In genomic region chr1:202023033-202023433, GRCh38 we compare ENCODE assay signal across 9 cellular contexts. TPM values are rescaled to one million over a fixed set of nuclear protein-coding genes. Genes with fewer than 3 reads are reported as not detected.
DNase-seq lines count a peak whose midpoint lies in the region; ATAC-seq and TF ChIP-seq lines count a peak whose summit lies in the region.
"Had no signal": no experiment of that assay in that cellular context is flagged by ENCODE, and none has a peak within 500 bp of the region (broad histone marks: within the 10 kb centered on the region; RNA-seq: fewer than 3 reads in every experiment).

No MANE protein-coding gene starts in this region.

- H3K27ac ChIP-seq in esophagus squamous epithelium (peak overlapping the region; percentile 72 to 84 (median 74)), stomach (peak overlapping the region; percentile 70 to 83 (median 80))

- TF ChIP-seq POLR2A in esophagus squamous epithelium (IDR thresholded peaks at IDR 0.05) (no peak), stomach (IDR thresholded peaks at IDR 0.05) (no peak)

- ATAC-seq in GM18868 (IDR thresholded peaks at IDR 0.05; ENCODE audit: unreplicated experiment) (no peak), HG02870 (IDR thresholded peaks at IDR 0.05; ENCODE audit: unreplicated experiment) (no peak), GM21717 (IDR thresholded peaks at IDR 0.05; ENCODE audit: unreplicated experiment) (no peak)

- TF ChIP-seq EP300 in stomach (IDR thresholded peaks at IDR 0.05), result no peak

- H3K9me3 ChIP-seq in esophagus squamous epithelium (no peaks in the 10 kb centered on the region), stomach (no peaks in the 10 kb centered on the region)

- intact Hi-C loops in esophagus squamous epithelium (cut with DNase I) (no loop called here), stomach (cut with DNase I; ENCODE audit: low total_unique reads) (no loop called here)

- DNase-seq in M059J (ENCODE audit: low read depth) (peak; percentile 38), NCI-H526 treated with DMSO at 0.1 percent for 48 hours (lab: John Stamatoyannopoulos, UW) (peak; percentile 43), esophagus squamous epithelium (lab: John Stamatoyannopoulos, UW) (no peak), stomach (peak; percentile 94), CD1c-positive myeloid dendritic cell (ENCODE audit: extremely low spot score) (no peak)
- DNase-seq: T-helper 2 cell had no signal

- H3K27me3 ChIP-seq in esophagus squamous epithelium, result peaks cover 0 to 4% (median 0%) of the 10 kb centered on the region in 4 donors
- peaks cover 0 to 5% (median 0%) of the 10 kb centered on the region in 3 donors for H3K27me3 ChIP-seq in stomach

- WGBS in esophagus squamous epithelium, 2 donors, result 36 to 38% methylated on average over 2 to 5 of the region's 6 CpGs
- 15 to 43% (median 28%) methylated on average over 6 of the region's 6 CpGs for WGBS in stomach, 5 donors

- no peak overlapping the region for H3K4me3 ChIP-seq in esophagus squamous epithelium
- no peak overlapping the region for H3K4me3 ChIP-seq in stomach

- TF ChIP-seq CTCF in esophagus squamous epithelium (IDR thresholded peaks at IDR 0.05) (no peak), stomach (IDR thresholded peaks at IDR 0.05) (no peak)

- H3K36me3 ChIP-seq in esophagus squamous epithelium (no peaks in the 10 kb centered on the region), stomach (no peaks in the 10 kb centered on the region)

- peaks cover 12 to 41% (median 15%) of the 10 kb centered on the region in 3 donors for H3K4me1 ChIP-seq in esophagus squamous epithelium
- peaks cover 8 to 19% (median 15%) of the 10 kb centered on the region in 4 donors for H3K4me1 ChIP-seq in stomach

RNA-seq across cellular contexts. Expression of gene ELF3, which starts 12.6 kb away (rescaled TPM):
- total RNA-seq in M059J (2014; rRNA removed; shearing (Covaris generic)), result 0.15 and 2.3 TPM in 2 replicates
- total RNA-seq in esophagus squamous epithelium, result 100 to 1,000 TPM; 146 to 432 (median 253) TPM
- total RNA-seq in stomach, result 1,000 to 10,000 TPM in 1 of 5 donors, 100 to 1,000 TPM in 4; 174 to 1,083 (median 289) TPM
- 100 to 1,000 TPM; 146 to 253 (median 242) TPM for polyA plus RNA-seq in stomach

RNA-seq across cellular contexts. Expression of gene RNPEP, which starts 40.6 kb away (rescaled TPM):
- 76.3 and 119 TPM in 2 replicates for total RNA-seq in M059J (2014; rRNA removed; shearing (Covaris generic))
- total RNA-seq in esophagus squamous epithelium, result 100 to 1,000 TPM in 1 of 4 donors, 10 to 100 TPM in 3; 44.6 to 129 (median 72.2) TPM
- 100 to 1,000 TPM in 3 of 5 donors, 10 to 100 TPM in 2; 23.3 to 900 (median 102) TPM for total RNA-seq in stomach
- 10 to 100 TPM; 31.6 to 38.6 (median 37.6) TPM for polyA plus RNA-seq in stomach

Comparison
In these comparisons a context has a peak if more than half of its experiments do, and no peak if none do; other contexts are left out.
1. DNase-seq: peak in M059J (single experiment), NCI-H526 treated with DMSO at 0.1 percent for 48 hours (single experiment) and stomach (single experiment); none in esophagus squamous epithelium (single experiment) and CD1c-positive myeloid dendritic cell (single experiment).
2. RNA of gene ELF3, which starts 12.6 kb away (total RNA-seq): 146 to 432 TPM in esophagus squamous epithelium and 174 to 1,083 TPM in stomach; 0.15 to 2.3 TPM in M059J; every median in the first group is over 10 times any median in the second.